Comparison of ENCODE assay signal across 21 cellular contexts in the genomic region with DNA sequence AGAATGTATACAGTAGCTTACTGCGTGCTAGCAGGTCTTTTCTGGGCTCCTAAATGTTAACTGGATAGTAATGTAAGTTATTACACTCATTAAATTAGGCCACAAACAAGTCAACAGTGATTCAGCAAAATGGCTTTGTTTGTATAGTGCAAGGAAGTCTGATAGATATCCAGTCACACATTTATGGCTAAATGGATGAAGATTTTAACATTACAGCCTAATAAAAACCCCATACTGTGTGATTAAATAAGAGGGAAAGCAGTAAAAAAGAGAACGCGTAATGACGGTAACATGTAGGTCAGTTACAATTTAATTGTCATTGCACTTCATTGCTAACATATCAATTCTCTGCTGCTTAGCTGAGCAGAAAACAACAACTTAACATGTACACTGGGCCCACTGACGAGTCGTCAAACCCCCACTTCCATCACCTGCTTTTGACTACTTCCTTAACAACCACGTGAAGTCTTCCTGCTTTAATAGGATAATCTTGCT.
A peak's percentile ranks its signal among the peaks of the same experiment; 100 is the strongest.
DNase-seq lines count a peak whose midpoint lies in the region; ATAC-seq and TF ChIP-seq lines count a peak whose summit lies in the region.
"Had no signal": no experiment of that assay in that cellular context is flagged by ENCODE, and none has a peak within 500 bp of the region (broad histone marks: within the 10 kb centered on the region; RNA-seq: fewer than 3 reads in every experiment).

No MANE protein-coding gene starts in this region.

- H3K36me3 ChIP-seq in neural cell (ENCODE audit: insufficient read depth, low read length): no peaks in the 10 kb centered on the region
- H3K36me3 ChIP-seq: esophagus squamous epithelium, spleen, stomach, transverse colon had no signal

- peak; percentile 57 for TF ChIP-seq EP300 in neural cell (conservative IDR thresholded peaks at IDR 0.05; ENCODE audit: poor library complexity, severe bottlenecking)

- peak; percentile 48 for DNase-seq in DMS53 (lab: John Stamatoyannopoulos, UW)
- DNase-seq in DMS53 treated with DMSO at 0.1 percent for 48 hours (lab: John Stamatoyannopoulos, UW; ENCODE audit: unreplicated experiment): no peak
- peak; percentile 23 for DNase-seq in NCI-H1105 (lab: John Stamatoyannopoulos, UW)
- peak; percentile 93 for DNase-seq in NCI-H748 treated with DMSO at 0.1 percent for 48 hours (lab: John Stamatoyannopoulos, UW)
- no peak for DNase-seq in amniotic stem cell (lab: John Stamatoyannopoulos, UW)
- DNase-seq: 8988T; activated CD4-positive, alpha-beta T cell treated with anti-CD3 and anti-CD28 coated beads for 4 hours; activated naive CD8-positive, alpha-beta T cell treated with anti-CD3 and anti-CD28 coated beads for 36 hours; effector CD8-positive, alpha-beta T cell; esophagus squamous epithelium; NCI-H446; nucleus accumbens; spleen; stimulated activated CD4-positive, alpha-beta T cell treated with anti-CD3 and anti-CD28 coated beads, Interleukin-4, amount 100 ng/mL, for 4 hours; stomach; SW 1271; transverse colon had no signal

- peak overlapping the region; percentile 33 for H3K4me2 ChIP-seq in neural cell (ENCODE audit: low read length)
- H3K4me2 ChIP-seq: KMS-11 had no signal

- peak overlapping the region; percentile 68 for H3K27ac ChIP-seq in neural cell (ENCODE audit: low read length)
- H3K27ac ChIP-seq: esophagus squamous epithelium, KMS-11, spleen, stomach, transverse colon had no signal

- H3K79me2 ChIP-seq in neural cell (replicated peaks; ENCODE audit: insufficient read depth, low read length): no peaks in the 10 kb centered on the region

- H4K20me1 ChIP-seq in neural cell (ENCODE audit: insufficient read depth): no peaks in the 10 kb centered on the region

- peak overlapping the region; percentile 22 for H3K4me3 ChIP-seq in neural cell (ENCODE audit: low read length)
- H3K4me3 ChIP-seq: esophagus squamous epithelium, spleen, stomach, transverse colon had no signal

- H2AFZ ChIP-seq in neural cell (ENCODE audit: low read depth, low read length): no peak overlapping the region

- TF ChIP-seq RAD21 in neural cell (conservative IDR thresholded peaks at IDR 0.05): no peak

- H3K27me3 ChIP-seq in neural cell (ENCODE audit: insufficient read depth, low read depth, low read length): no peaks in the 10 kb centered on the region
- H3K27me3 ChIP-seq: stomach, transverse colon had no signal

- H3K9me3 ChIP-seq in neural cell (ENCODE audit: low read length): no peaks in the 10 kb centered on the region
- H3K9me3 ChIP-seq: esophagus squamous epithelium, spleen, stomach, transverse colon had no signal

- H3F3A ChIP-seq in neural cell (ENCODE audit: insufficient read depth, low read length, poor library complexity, severe bottlenecking): no peaks in the 10 kb centered on the region

- no peaks in the 10 kb centered on the region for H3K9me2 ChIP-seq in neural cell (ENCODE audit: insufficient read depth, low read length)

- peak overlapping the region; percentile 21 for H3K9ac ChIP-seq in neural cell (ENCODE audit: low read length)
- H3K9ac ChIP-seq: KMS-11 had no signal

- TF ChIP-seq CTCF in neural cell (IDR thresholded peaks at IDR 0.05; ENCODE audit: poor library complexity, severe bottlenecking): no peak

- ATAC-seq in HG02852 (IDR thresholded peaks at IDR 0.05; ENCODE audit: unreplicated experiment) (no peak), HG02623 (IDR thresholded peaks at IDR 0.05; ENCODE audit: unreplicated experiment) (no peak)

TF ChIP-seq in neural cell, 6 proteins besides CTCF, POLR2A, EP300 and RAD21:
- TF ChIP-seq EZH2 (IDR thresholded peaks at IDR 0.05; ENCODE audit: borderline replicate concordance, insufficient read depth, low read length, poor library complexity, severe bottlenecking) (no peak), POLR2AphosphoS5 (IDR thresholded peaks at IDR 0.05) (peak; percentile 55)

Comparison
In these comparisons a context has a peak if more than half of its experiments do, and no peak if none do; other contexts are left out.
1. DNase-seq: peak in DMS53 (single experiment), NCI-H1105 (single experiment) and NCI-H748 treated with DMSO at 0.1 percent for 48 hours (single experiment); none in DMS53 treated with DMSO at 0.1 percent for 48 hours (single experiment) and amniotic stem cell (single experiment).